Comparison of ENCODE assay signal across 1 cellular context in the genomic region with DNA sequence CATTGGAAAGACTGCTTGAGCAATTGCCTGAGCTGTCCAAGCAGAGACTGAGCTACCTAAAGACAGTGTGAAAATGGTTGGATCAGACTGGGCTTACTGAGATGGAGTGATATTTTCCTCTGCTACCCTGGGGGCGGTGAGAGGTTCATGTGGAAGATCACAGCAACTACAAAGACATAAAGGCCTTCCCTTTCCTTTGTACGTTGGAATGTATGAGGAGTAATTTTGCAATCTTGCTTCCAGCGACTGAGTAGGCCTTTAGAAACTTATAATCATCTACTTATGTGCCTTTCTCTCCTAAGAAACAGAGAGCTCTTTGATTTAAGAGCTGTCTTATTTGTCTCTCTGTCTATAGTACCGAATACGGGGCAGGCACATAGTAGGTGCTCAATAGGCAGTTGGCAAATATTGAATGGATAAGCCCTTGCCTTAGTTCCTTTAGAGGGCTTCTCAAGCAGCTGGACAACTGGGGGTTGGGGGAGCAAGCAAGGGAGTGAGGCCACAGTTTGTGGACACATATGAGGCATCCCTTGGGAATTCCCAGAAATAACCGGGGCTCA.
A peak's percentile ranks its signal among the peaks of the same experiment; 100 is the strongest.
TF ChIP-seq lines count a peak whose summit lies in the region.

No MANE protein-coding gene starts in this region.

TF ChIP-seq in HepG2, 621 proteins besides CTCF, POLR2A, EP300 and RAD21 (continued from another document):
- TF ChIP-seq, protein P1, sequence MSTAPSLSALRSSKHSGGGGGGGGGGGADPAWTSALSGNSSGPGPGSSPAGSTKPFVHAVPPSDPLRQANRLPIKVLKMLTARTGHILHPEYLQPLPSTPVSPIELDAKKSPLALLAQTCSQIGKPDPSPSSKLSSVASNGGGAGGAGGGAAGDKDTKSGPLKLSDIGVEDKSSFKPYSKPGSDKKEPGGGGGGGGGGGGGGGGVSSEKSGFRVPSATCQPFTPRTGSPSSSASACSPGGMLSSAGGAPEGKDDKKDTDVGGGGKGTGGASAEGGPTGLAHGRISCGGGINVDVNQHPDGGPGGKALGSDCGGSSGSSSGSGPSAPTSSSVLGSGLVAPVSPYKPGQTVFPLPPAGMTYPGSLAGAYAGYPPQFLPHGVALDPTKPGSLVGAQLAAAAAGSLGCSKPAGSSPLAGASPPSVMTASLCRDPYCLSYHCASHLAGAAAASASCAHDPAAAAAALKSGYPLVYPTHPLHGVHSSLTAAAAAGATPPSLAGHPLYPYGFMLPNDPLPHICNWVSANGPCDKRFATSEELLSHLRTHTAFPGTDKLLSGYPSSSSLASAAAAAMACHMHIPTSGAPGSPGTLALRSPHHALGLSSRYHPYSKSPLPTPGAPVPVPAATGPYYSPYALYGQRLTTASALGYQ (CRISPR knock-in tag; IDR thresholded peaks at IDR 0.05): no peak
- no peak for TF ChIP-seq IRX3 (CRISPR knock-in tag; IDR thresholded peaks at IDR 0.05; ENCODE audit: borderline replicate concordance, low read depth)
- TF ChIP-seq, protein P2, sequence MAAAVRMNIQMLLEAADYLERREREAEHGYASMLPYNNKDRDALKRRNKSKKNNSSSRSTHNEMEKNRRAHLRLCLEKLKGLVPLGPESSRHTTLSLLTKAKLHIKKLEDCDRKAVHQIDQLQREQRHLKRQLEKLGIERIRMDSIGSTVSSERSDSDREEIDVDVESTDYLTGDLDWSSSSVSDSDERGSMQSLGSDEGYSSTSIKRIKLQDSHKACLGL (CRISPR knock-in tag; IDR thresholded peaks at IDR 0.05): no peak
- TF ChIP-seq, protein P3, sequence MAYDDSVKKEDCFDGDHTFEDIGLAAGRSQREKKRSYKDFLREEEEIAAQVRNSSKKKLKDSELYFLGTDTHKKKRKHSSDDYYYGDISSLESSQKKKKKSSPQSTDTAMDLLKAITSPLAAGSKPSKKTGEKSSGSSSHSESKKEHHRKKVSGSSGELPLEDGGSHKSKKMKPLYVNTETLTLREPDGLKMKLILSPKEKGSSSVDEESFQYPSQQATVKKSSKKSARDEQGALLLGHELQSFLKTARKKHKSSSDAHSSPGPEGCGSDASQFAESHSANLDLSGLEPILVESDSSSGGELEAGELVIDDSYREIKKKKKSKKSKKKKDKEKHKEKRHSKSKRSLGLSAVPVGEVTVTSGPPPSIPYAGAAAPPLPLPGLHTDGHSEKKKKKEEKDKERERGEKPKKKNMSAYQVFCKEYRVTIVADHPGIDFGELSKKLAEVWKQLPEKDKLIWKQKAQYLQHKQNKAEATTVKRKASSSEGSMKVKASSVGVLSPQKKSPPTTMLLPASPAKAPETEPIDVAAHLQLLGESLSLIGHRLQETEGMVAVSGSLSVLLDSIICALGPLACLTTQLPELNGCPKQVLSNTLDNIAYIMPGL (CRISPR knock-in tag; IDR thresholded peaks at IDR 0.05; ENCODE audit: borderline replicate concordance in 1 of 2, low read depth in 1 of 2): no peak
- peak; percentile 40; the same call in 1 of the 2 replicates for TF ChIP-seq HMG20A (CRISPR knock-in tag; IDR thresholded peaks at IDR 0.05; ENCODE audit: borderline replicate concordance)
- no peak for TF ChIP-seq CENPT (CRISPR knock-in tag; IDR thresholded peaks at IDR 0.05; ENCODE audit: low read depth)
- TF ChIP-seq ZNF660 (CRISPR knock-in tag; IDR thresholded peaks at IDR 0.05; ENCODE audit: borderline replicate concordance, low read depth): no peak
- TF ChIP-seq, protein P4, sequence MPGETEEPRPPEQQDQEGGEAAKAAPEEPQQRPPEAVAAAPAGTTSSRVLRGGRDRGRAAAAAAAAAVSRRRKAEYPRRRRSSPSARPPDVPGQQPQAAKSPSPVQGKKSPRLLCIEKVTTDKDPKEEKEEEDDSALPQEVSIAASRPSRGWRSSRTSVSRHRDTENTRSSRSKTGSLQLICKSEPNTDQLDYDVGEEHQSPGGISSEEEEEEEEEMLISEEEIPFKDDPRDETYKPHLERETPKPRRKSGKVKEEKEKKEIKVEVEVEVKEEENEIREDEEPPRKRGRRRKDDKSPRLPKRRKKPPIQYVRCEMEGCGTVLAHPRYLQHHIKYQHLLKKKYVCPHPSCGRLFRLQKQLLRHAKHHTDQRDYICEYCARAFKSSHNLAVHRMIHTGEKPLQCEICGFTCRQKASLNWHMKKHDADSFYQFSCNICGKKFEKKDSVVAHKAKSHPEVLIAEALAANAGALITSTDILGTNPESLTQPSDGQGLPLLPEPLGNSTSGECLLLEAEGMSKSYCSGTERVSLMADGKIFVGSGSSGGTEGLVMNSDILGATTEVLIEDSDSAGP (CRISPR knock-in tag; IDR thresholded peaks at IDR 0.05; ENCODE audit: borderline replicate concordance): no peak
- no peak for TF ChIP-seq ASH2L (IDR thresholded peaks at IDR 0.05; ENCODE audit: insufficient read length, low read depth, low read length)
- no peak for TF ChIP-seq HNRNPH1 (optimal IDR thresholded peaks at IDR 0.05; ENCODE audit: low read depth, low read length)
- TF ChIP-seq SOX5 (CRISPR knock-in tag; IDR thresholded peaks at IDR 0.05; ENCODE audit: borderline replicate concordance): peak; percentile 53; the same call in 1 of the 2 replicates
- TF ChIP-seq NCOA2 (CRISPR knock-in tag; IDR thresholded peaks at IDR 0.05): peak; percentile 57; the same call in 1 of the 2 replicates
- TF ChIP-seq, protein P5, sequence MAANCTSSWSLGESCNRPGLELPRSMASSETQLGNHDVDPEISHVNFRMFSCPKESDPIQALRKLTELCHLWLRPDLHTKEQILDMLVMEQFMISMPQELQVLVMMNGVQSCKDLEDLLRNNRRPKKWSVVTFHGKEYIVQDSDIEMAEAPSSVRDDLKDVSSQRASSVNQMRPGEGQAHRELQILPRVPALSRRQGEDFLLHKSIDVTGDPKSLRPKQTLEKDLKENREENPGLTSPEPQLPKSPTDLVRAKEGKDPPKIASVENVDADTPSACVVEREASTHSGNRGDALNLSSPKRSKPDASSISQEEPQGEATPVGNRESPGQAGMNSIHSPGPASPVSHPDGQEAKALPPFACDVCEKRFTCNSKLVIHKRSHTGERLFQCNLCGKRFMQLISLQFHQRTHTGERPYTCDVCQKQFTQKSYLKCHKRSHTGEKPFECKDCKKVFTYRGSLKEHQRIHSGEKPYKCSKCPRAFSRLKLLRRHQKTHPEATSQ (CRISPR knock-in tag; IDR thresholded peaks at IDR 0.05; ENCODE audit: borderline replicate concordance): no peak
- TF ChIP-seq, protein P6, sequence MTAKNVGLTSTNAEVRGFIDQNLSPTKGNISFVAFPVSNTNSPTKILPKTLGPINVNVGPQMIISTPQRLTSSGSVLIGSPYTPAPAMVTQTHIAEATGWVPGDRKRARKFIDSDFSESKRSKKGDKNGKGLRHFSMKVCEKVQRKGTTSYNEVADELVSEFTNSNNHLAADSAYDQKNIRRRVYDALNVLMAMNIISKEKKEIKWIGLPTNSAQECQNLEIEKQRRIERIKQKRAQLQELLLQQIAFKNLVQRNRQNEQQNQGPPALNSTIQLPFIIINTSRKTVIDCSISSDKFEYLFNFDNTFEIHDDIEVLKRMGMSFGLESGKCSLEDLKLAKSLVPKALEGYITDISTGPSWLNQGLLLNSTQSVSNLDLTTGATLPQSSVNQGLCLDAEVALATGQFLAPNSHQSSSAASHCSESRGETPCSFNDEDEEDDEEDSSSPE (CRISPR knock-in tag; IDR thresholded peaks at IDR 0.05): no peak
- TF ChIP-seq, protein P7, sequence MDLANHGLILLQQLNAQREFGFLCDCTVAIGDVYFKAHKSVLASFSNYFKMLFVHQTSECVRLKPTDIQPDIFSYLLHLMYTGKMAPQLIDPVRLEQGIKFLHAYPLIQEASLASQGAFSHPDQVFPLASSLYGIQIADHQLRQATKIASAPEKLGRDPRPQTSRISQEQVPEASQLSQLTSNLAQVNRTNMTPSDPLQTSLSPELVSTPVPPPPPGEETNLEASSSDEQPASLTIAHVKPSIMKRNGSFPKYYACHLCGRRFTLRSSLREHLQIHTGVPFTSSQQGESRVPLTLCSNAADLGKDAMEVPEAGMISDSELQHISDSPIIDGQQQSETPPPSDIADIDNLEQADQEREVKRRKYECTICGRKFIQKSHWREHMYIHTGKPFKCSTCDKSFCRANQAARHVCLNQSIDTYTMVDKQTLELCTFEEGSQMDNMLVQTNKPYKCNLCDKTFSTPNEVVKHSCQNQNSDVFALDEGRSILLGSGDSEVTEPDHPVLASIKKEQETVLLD (CRISPR knock-in tag; IDR thresholded peaks at IDR 0.05; ENCODE audit: low read depth): no peak
- no peak for TF ChIP-seq ZNF24 (IDR thresholded peaks at IDR 0.05)
- TF ChIP-seq ZNF232 (CRISPR knock-in tag; IDR thresholded peaks at IDR 0.05; ENCODE audit: borderline replicate concordance): no peak
- no peak for TF ChIP-seq RFX5 (IDR thresholded peaks at IDR 0.05; ENCODE audit: low read depth, low read length)
- TF ChIP-seq, protein P8, sequence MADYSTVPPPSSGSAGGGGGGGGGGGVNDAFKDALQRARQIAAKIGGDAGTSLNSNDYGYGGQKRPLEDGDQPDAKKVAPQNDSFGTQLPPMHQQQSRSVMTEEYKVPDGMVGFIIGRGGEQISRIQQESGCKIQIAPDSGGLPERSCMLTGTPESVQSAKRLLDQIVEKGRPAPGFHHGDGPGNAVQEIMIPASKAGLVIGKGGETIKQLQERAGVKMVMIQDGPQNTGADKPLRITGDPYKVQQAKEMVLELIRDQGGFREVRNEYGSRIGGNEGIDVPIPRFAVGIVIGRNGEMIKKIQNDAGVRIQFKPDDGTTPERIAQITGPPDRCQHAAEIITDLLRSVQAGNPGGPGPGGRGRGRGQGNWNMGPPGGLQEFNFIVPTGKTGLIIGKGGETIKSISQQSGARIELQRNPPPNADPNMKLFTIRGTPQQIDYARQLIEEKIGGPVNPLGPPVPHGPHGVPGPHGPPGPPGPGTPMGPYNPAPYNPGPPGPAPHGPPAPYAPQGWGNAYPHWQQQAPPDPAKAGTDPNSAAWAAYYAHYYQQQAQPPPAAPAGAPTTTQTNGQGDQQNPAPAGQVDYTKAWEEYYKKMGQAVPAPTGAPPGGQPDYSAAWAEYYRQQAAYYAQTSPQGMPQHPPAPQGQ (CRISPR knock-in tag; IDR thresholded peaks at IDR 0.05; ENCODE audit: borderline replicate concordance): no peak
- TF ChIP-seq RFXAP (CRISPR knock-in tag; IDR thresholded peaks at IDR 0.05; ENCODE audit: borderline replicate concordance): no peak
